ENCODE assay signal across 12 cellular contexts in the genomic region with DNA sequence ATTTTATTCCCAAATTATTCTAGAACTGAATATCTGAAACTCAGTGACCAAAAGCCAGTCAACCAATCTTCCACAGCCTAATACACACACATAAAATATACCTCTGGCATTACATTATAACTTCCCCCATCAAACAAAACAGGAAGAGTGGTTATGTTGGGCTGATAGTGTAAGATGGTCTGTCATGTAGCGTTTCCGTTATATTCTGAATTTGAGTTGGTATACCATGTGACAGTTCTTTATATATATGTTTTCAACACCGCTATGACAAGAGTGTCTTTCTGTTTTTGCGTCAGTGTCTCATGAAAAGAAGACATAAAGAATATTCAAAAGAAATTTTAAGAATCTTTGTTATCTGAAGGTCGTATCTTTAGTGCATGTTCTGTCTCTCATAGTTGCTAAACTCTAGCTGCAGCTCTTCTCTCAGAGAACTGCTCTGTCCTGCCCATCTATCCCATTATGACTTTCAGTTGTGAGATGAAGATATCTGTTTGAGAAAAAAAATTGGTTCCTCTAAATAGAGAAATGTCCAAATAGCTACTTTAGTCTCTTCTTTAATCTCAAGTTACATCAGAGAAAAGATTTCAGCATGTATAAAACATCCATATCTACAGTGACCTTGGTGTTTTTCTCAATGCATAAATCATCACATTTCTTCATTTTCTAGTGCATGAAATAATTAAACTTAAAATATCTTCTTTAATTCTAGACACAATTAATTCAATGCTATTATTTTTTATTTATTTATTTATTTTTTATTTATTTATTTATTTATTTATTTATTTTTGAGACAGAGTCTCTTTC. TPM values are rescaled to one million over a fixed set of nuclear protein-coding genes. Genes with fewer than 3 reads are reported as not detected.
DNase-seq lines count a peak whose midpoint lies in the region; ATAC-seq and TF ChIP-seq lines count a peak whose summit lies in the region.
"Had no signal": no experiment of that assay in that cellular context is flagged by ENCODE, and none has a peak within 500 bp of the region (broad histone marks: within the 10 kb centered on the region; RNA-seq: fewer than 3 reads in every experiment).

No MANE protein-coding gene starts in this region.

- peak overlapping the region; percentile 36 for H3K27ac ChIP-seq in upper lobe of right lung
- H3K27ac ChIP-seq: epithelial cell of prostate had no signal

- CTCF ChIA-PET in activated B cell treated with CpG ODN at 0.5 μM for 24 hours (lab: Charles Lee): no interaction called here

- POLR2A ChIA-PET in activated B cell treated with CpG ODN at 0.5 μM for 24 hours (lab: Charles Lee): interaction anchor here (0.5 to 1.8 kb wide), 6 partner anchors 19 to 1629 kb away, joined by 3 to 13 read pairs (median 3); partner anchors contain the start of gene PSME4

- H3K27me3 Mint-ChIP-seq in activated B cell treated with CpG ODN at 0.5 μM for 24 hours: no peaks in the 10 kb centered on the region

- no peaks in the 10 kb centered on the region for H3K9me3 ChIP-seq in upper lobe of right lung

- H3K27me3 ChIP-seq in upper lobe of right lung (no peaks in the 10 kb centered on the region), H7 (ENCODE audit: control insufficient read depth, insufficient read depth, low read length) (no peaks in the 10 kb centered on the region)

- H3K4me1 ChIP-seq in upper lobe of right lung: no peaks in the 10 kb centered on the region

- H3K9me3 Mint-ChIP-seq in activated B cell treated with CpG ODN at 0.5 μM for 24 hours: no peaks in the 10 kb centered on the region
- H3K9me3 Mint-ChIP-seq: HFFc6 had no signal

- H3K4me3 Mint-ChIP-seq in activated B cell treated with CpG ODN at 0.5 μM for 24 hours: peak overlapping the region; percentile 52
- H3K4me3 Mint-ChIP-seq: HFFc6 had no signal

- ATAC-seq in left ventricle myocardium superior: peak; percentile 27
- ATAC-seq in Right ventricle myocardium inferior: no peak
- peak; percentile 86 for ATAC-seq in HG03064 (IDR thresholded peaks at IDR 0.05; ENCODE audit: low read depth, unreplicated experiment)
- ATAC-seq in activated B cell treated with CpG ODN at 0.5 μM for 24 hours (ENCODE audit: low read depth): peak; percentile 87
- ATAC-seq in upper lobe of right lung: peak; percentile 73

- intact Hi-C loops in left ventricle myocardium superior (cut with micrococcal nuclease): no loop called here
- intact Hi-C loops in Right ventricle myocardium inferior (cut with DNase I): no loop called here
- intact Hi-C loops in activated B cell treated with CpG ODN at 0.5 μM for 24 hours (cut with micrococcal nuclease): no loop called here
- intact Hi-C loops in upper lobe of right lung (cut with DNase I): no loop called here

- peaks cover 3% of the 10 kb centered on the region for H3K36me3 Mint-ChIP-seq in activated B cell treated with CpG ODN at 0.5 μM for 24 hours (ENCODE audit: low read depth)

- H3K4me3 ChIP-seq in upper lobe of right lung (no peak overlapping the region), H7 (ENCODE audit: insufficient read depth, low read depth, low read length) (no peak overlapping the region)

- H3K4me1 Mint-ChIP-seq in activated B cell treated with CpG ODN at 0.5 μM for 24 hours: peaks cover 29% of the 10 kb centered on the region

- no peak for TF ChIP-seq CTCF in activated B cell treated with CpG ODN at 0.5 μM for 24 hours (IDR thresholded peaks at IDR 0.05)
- TF ChIP-seq CTCF in upper lobe of right lung (IDR thresholded peaks at IDR 0.05): no peak

- DNase-seq in left ventricle myocardium superior (no peak), Right ventricle myocardium inferior (ENCODE audit: missing footprints) (no peak), activated B cell treated with CpG ODN at 0.5 μM for 24 hours (no peak), upper lobe of right lung (no peak), H7 (no peak), hippocampal formation (lab: John Stamatoyannopoulos, UW) (no peak), mesenteric fat pad (ENCODE audit: low spot score) (no peak)
- DNase-seq: activated CD8-positive, alpha-beta memory T cell treated with anti-CD3 and anti-CD28 coated beads for 24 hours; COR-L47; HFFc6 had no signal

- H3K36me3 ChIP-seq in upper lobe of right lung: no peaks in the 10 kb centered on the region
- no peaks in the 10 kb centered on the region for H3K36me3 ChIP-seq in H7 (replicated peaks; ENCODE audit: control insufficient read depth, insufficient read depth, low read length)

- peak overlapping the region; percentile 76 for H3K27ac Mint-ChIP-seq in activated B cell treated with CpG ODN at 0.5 μM for 24 hours
- H3K27ac Mint-ChIP-seq: HFFc6 had no signal

RNA-seq across cellular contexts. Expression of gene PSME4, which starts 24.1 kb away (rescaled TPM):
- total RNA-seq in left ventricle myocardium superior (51.0 TPM), Right ventricle myocardium inferior (49.9 TPM), activated B cell treated with CpG ODN at 0.5 μM for 24 hours (73.2 and 74.3 TPM in 2 replicates), upper lobe of right lung (44.5 TPM), mesenteric fat pad (57.2 TPM)
- total RNA-seq in H7 (2014; rRNA removed; shearing (Covaris generic)): 57.9 and 71.4 TPM in 2 replicates
